ENCODE assay signal across 1 cellular context in genomic region chr11:87300640-87301381, GRCh38.
TF ChIP-seq lines count a peak whose summit lies in the region.

No MANE protein-coding gene starts in this region.

TF ChIP-seq in SK-N-SH treated with all-trans-retinoic acid at 6 μM for 48 hours, 23 proteins besides CTCF, POLR2A, EP300 and RAD21 (continued from another document):
- TF ChIP-seq CREB5 (CRISPR knock-in tag; IDR thresholded peaks at IDR 0.05; ENCODE audit: low read depth), result no peak
- TF ChIP-seq TOX (CRISPR knock-in tag; IDR thresholded peaks at IDR 0.05; ENCODE audit: borderline replicate concordance), result no peak
- TF ChIP-seq CSDC2 (CRISPR knock-in tag; IDR thresholded peaks at IDR 0.05), result no peak
- TF ChIP-seq BACH2 (CRISPR knock-in tag; IDR thresholded peaks at IDR 0.05; ENCODE audit: borderline replicate concordance), result no peak
- no peak for TF ChIP-seq ISL1 (CRISPR knock-in tag; IDR thresholded peaks at IDR 0.05)
- TF ChIP-seq ZNF70 (CRISPR knock-in tag; IDR thresholded peaks at IDR 0.05), result no peak
